17 cellular contexts compared by ENCODE assay signal in the genomic region with DNA sequence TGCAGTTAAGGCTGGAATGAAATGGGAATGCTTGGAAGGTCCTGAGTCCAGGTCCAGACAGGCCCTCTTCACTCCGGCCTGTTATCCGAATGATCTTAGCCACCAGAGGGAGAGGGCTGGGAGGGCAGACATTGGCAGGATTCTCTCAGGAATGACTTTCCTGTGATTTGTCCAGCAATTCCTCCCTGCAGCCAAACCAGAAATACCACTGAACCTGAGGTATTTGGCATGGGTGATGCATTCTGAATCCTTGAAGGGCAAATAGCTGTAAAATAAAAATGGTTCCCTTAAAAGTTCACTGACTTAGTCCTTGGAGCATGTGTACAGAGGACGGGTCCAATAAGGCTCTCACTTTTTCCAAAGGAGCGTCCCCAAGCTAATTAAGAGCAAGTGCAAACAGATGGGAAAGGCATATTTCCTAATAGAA.
DNase-seq lines count a peak whose midpoint lies in the region; ATAC-seq and TF ChIP-seq lines count a peak whose summit lies in the region.
"Had no signal": no experiment of that assay in that cellular context is flagged by ENCODE, and none has a peak within 500 bp of the region (broad histone marks: within the 10 kb centered on the region; RNA-seq: fewer than 3 reads in every experiment).

No MANE protein-coding gene starts in this region.

- peaks cover 0 to 24% of the 10 kb centered on the region in 2 experiments; a peak in 1 of 4 replicates for H3K4me1 ChIP-seq in SK-N-SH (ENCODE audit: control insufficient read depth in 1 of 2, insufficient read depth in 2 of 2, low read depth in 1 of 2, low read length in 1 of 2)
- H3K4me1 ChIP-seq in H9 (ENCODE audit: insufficient read depth, low read length) = no peaks in the 10 kb centered on the region

- H2AFZ ChIP-seq in SK-N-SH (ENCODE audit: low read depth) (peak overlapping the region; percentile 57; the same call in 1 of the 2 replicates), H9 (ENCODE audit: low read length) (no peak overlapping the region)

- H3K18ac ChIP-seq in H9 (ENCODE audit: insufficient read length, low read depth, low read length) = no peak overlapping the region

- no peak overlapping the region for H3K27ac Mint-ChIP-seq in H9
- H3K27ac Mint-ChIP-seq: activated CD4-positive, alpha-beta memory T cell treated with anti-CD3 and anti-CD28 coated beads, Interleukin-2, amount 10 ng/mL, durations not matched to agents 7 days and 5 days; T-helper 2 cell treated with Interferon-gamma antibody and Interleukin-4, amounts not matched to agents 5 μg/mL and 100 μg/mL, for 36 hours had no signal

- no peak overlapping the region for H2BK12ac ChIP-seq in H9 (ENCODE audit: insufficient read length, low read depth, low read length)

- H3F3A ChIP-seq in SK-N-SH (replicated peaks; ENCODE audit: insufficient read depth) = no peaks in the 10 kb centered on the region

- H3K79me2 ChIP-seq in SK-N-SH (ENCODE audit: insufficient read depth) (no peaks in the 10 kb centered on the region), H9 (ENCODE audit: insufficient read depth, low read length) (no peaks in the 10 kb centered on the region)

- no peak overlapping the region for H4K91ac ChIP-seq in H9 (ENCODE audit: insufficient read length, low read depth, low read length)

- H4K20me1 ChIP-seq in SK-N-SH (ENCODE audit: insufficient read depth) (no peaks in the 10 kb centered on the region), H9 (ENCODE audit: control insufficient read depth, insufficient read depth, insufficient read length) (no peaks in the 10 kb centered on the region)

- no peak overlapping the region for H4K5ac ChIP-seq in H9 (ENCODE audit: insufficient read length, low read depth, low read length)

- POLR2A ChIA-PET in SK-N-SH (lab: Yijun Ruan, JAX) = no interaction called here

- CTCF ChIA-PET in SK-N-SH (lab: Yijun Ruan, JAX) = no interaction called here

- no peaks in the 10 kb centered on the region for H3K36me3 ChIP-seq in SK-N-SH (replicated peaks in 1 of 2; ENCODE audit: control insufficient read depth in 1 of 2, insufficient read depth in 2 of 2, low read length in 1 of 2)

- H3K4me3 Mint-ChIP-seq in H9 = no peak overlapping the region
- no peak overlapping the region for H3K4me3 Mint-ChIP-seq in activated T-cell treated with anti-CD3 and anti-CD28 coated beads, Interleukin-2, amount 50 U/mL, for 4 hours
- H3K4me3 Mint-ChIP-seq: activated CD4-positive, alpha-beta memory T cell treated with anti-CD3 and anti-CD28 coated beads, Interleukin-2, amount 10 ng/mL, durations not matched to agents 7 days and 5 days; T-helper 2 cell treated with Interferon-gamma antibody and Interleukin-4, amounts not matched to agents 5 μg/mL and 100 μg/mL, for 36 hours had no signal

- H2BK20ac ChIP-seq in H9 (ENCODE audit: low read depth, low read length, poor library complexity, severe bottlenecking) = no peak overlapping the region

- H3K27me3 Mint-ChIP-seq in H9 (ENCODE audit: low read depth) = peaks cover 26% of the 10 kb centered on the region
- peaks cover 1% of the 10 kb centered on the region for H3K27me3 Mint-ChIP-seq in activated T-cell treated with anti-CD3 and anti-CD28 coated beads, Interleukin-2, amount 50 U/mL, for 4 hours (ENCODE audit: low read depth)

- no peak overlapping the region for H3K56ac ChIP-seq in H9 (ENCODE audit: insufficient read length, low read depth, low read length)

- no peak overlapping the region for H3K23ac ChIP-seq in H9 (ENCODE audit: insufficient read length, low read depth, low read length)

- peaks cover 5 to 12% (median 12%) of the 10 kb centered on the region in 3 experiments; a peak in 6 of 7 replicates for H3K36me3 Mint-ChIP-seq in H9 (ENCODE audit: insufficient read depth in 1 of 3, low read depth in 3 of 3)
- H3K36me3 Mint-ChIP-seq in activated T-cell treated with anti-CD3 and anti-CD28 coated beads, Interleukin-2, amount 50 U/mL, for 4 hours (ENCODE audit: insufficient read depth) = no peaks in the 10 kb centered on the region

- H3K27me3 ChIP-seq in SK-N-SH (ENCODE audit: insufficient read depth) (no peaks in the 10 kb centered on the region), H9 (ENCODE audit: insufficient read depth, low read length) (no peaks in the 10 kb centered on the region)

- H3K79me1 ChIP-seq in H9 (ENCODE audit: insufficient read depth, low read depth, low read length, poor library complexity, severe bottlenecking) = no peaks in the 10 kb centered on the region

- no peak overlapping the region for H2BK15ac ChIP-seq in H9 (ENCODE audit: low read depth, low read length)

- no peak overlapping the region for H3K4ac ChIP-seq in H9 (ENCODE audit: low read depth, low read length)

- ATAC-seq in activated T-cell treated with anti-CD3 and anti-CD28 coated beads, Interleukin-2, amount 50 U/mL, for 4 hours = no peak

- no peak overlapping the region for H2BK120ac ChIP-seq in H9 (ENCODE audit: low read depth, low read length, poor library complexity, severe bottlenecking)

- H3T11ph ChIP-seq in H9 (ENCODE audit: low read length) = no peak overlapping the region

- H3K4me2 ChIP-seq in SK-N-SH (peak overlapping the region; percentile 45), H9 (ENCODE audit: insufficient read depth, insufficient read length, low read length) (no peak overlapping the region)

- H3K9me2 ChIP-seq in SK-N-SH = no peaks in the 10 kb centered on the region

- TF ChIP-seq EP300 in SK-N-SH (IDR thresholded peaks at IDR 0.05; ENCODE audit: borderline replicate concordance in 1 of 2, low read depth in 1 of 2, low read length in 1 of 2) = peak in 1 of 2 experiments; percentile 74; a peak in 2 of 4 replicates

- peaks cover 22 to 25% of the 10 kb centered on the region in 2 experiments for H3K9me3 Mint-ChIP-seq in H9
- peaks cover 10% of the 10 kb centered on the region for H3K9me3 Mint-ChIP-seq in activated T-cell treated with anti-CD3 and anti-CD28 coated beads, Interleukin-2, amount 50 U/mL, for 4 hours

- no peaks in the 10 kb centered on the region for H3K23me2 ChIP-seq in H9 (ENCODE audit: insufficient read length, low read depth, low read length, poor library complexity, severe bottlenecking)

- TF ChIP-seq CTCF in SK-N-SH (IDR thresholded peaks at IDR 0.05) = peak; percentile 44
- TF ChIP-seq CTCF in fibroblast of pulmonary artery (IDR thresholded peaks at IDR 0.05; ENCODE audit: low read length, missing control alignments) = no peak
- peak; percentile 21 for TF ChIP-seq CTCF in retinal pigment epithelial cell (conservative IDR thresholded peaks at IDR 0.05; ENCODE audit: low read depth, low read length)
- no peak for TF ChIP-seq CTCF in H9 (conservative IDR thresholded peaks at IDR 0.05)

- H2AK5ac ChIP-seq in H9 (ENCODE audit: insufficient read length, low read length) = no peak overlapping the region

- TF ChIP-seq RAD21 in SK-N-SH (IDR thresholded peaks at IDR 0.05; ENCODE audit: low read length) = no peak

- DNase-seq in Daoy (ENCODE audit: low read depth) (peak; percentile 65), SK-N-SH (no peak), fibroblast of pulmonary artery (ENCODE audit: low read depth) (peak; percentile 6), retinal pigment epithelial cell (ENCODE audit: low read depth) (no peak), H9 (no peak), hypothalamus (lab: John Stamatoyannopoulos, UW) (no peak), NOMO-1 treated with dmso at 0.1 percent for 144 hours (lab: John Stamatoyannopoulos, UW; ENCODE audit: unreplicated experiment) (no peak)
- no peak for DNase-seq in activated T-cell treated with anti-CD3 and anti-CD28 coated beads, Interleukin-2, amount 50 U/mL, for 4 hours
- DNase-seq: activated CD4-positive, alpha-beta memory T cell treated with anti-CD3 and anti-CD28 coated beads, Interleukin-2, amount 10 ng/mL, durations not matched to agents 7 days and 5 days; activated effector memory CD4-positive, alpha-beta T cell treated with anti-CD3 and anti-CD28 coated beads, Interleukin-2, amount 50 U/mL, for 16 hours; COR-L47; foreskin melanocyte; stimulated activated CD4-positive, alpha-beta T cell treated with anti-CD3 and anti-CD28 coated beads, Interleukin-4, amount 100 ng/mL, for 4 hours; stimulated activated naive CD4-positive, alpha-beta T cell treated with Interleukin-2 at 50 U/mL for 16 hours had no signal

- H3K27ac ChIP-seq in SK-N-SH (ENCODE audit: low read depth in 2 of 2, low read length in 1 of 2) (peak overlapping the region; percentile 53 to 57; a peak in 3 of 4 replicates), H9 (ENCODE audit: insufficient read length, low read depth, low read length) (no peak overlapping the region)
- H3K27ac ChIP-seq: HL-60 had no signal

- peaks cover 0 to 9% of the 10 kb centered on the region in 2 experiments; a peak in 2 of 4 replicates for H3K4me1 Mint-ChIP-seq in H9
- no peaks in the 10 kb centered on the region for H3K4me1 Mint-ChIP-seq in activated T-cell treated with anti-CD3 and anti-CD28 coated beads, Interleukin-2, amount 50 U/mL, for 4 hours (ENCODE audit: low read depth)
- H3K4me1 Mint-ChIP-seq: activated CD4-positive, alpha-beta memory T cell treated with anti-CD3 and anti-CD28 coated beads, Interleukin-2, amount 10 ng/mL, durations not matched to agents 7 days and 5 days had no signal

- no peak overlapping the region for H4K8ac ChIP-seq in H9 (replicated peaks; ENCODE audit: insufficient read length, low read depth, low read length)

- 0 out of 2 replicates have a peak, but pooled peaks cover 6% of the 10 kb centered on the region for H3K9me3 ChIP-seq in SK-N-SH
- peaks cover 16% of the 10 kb centered on the region for H3K9me3 ChIP-seq in H9 (ENCODE audit: control insufficient read depth, low read depth, low read length)

- H2BK5ac ChIP-seq in H9 (ENCODE audit: insufficient read length, low read length) = no peak overlapping the region

- H3K9ac ChIP-seq in SK-N-SH = no peak overlapping the region; the same call in 1 of the 2 replicates
- no peak overlapping the region for H3K9ac ChIP-seq in H9 (ENCODE audit: extremely low read depth, insufficient read length, low read length)

- 35% methylated on average over 4 of the region's 4 CpGs for WGBS in SK-N-SH (ENCODE audit: low lambda C conversion rate)
- WGBS in H9 (ENCODE audit: extremely low coverage, insufficient read length, low lambda C conversion rate) = no CpG with 5 or more reads among the region's 4 CpGs

- H3K4me3 ChIP-seq in SK-N-SH (ENCODE audit: low read depth in 2 of 2, low read length in 1 of 2) (no peak overlapping the region), fibroblast of pulmonary artery (replicated peaks; ENCODE audit: low read depth, low read length) (no peak overlapping the region), retinal pigment epithelial cell (ENCODE audit: low read length) (no peak overlapping the region)
- H3K4me3 ChIP-seq: lung had no signal

- H3K14ac ChIP-seq in H9 (ENCODE audit: insufficient read depth, low read length) = no peak overlapping the region

TF ChIP-seq in SK-N-SH, 30 proteins besides CTCF, POLR2A, EP300 and RAD21 (continues in another document):
- peak; percentile 37; the same call in 1 of the 2 replicates for TF ChIP-seq MEF2A (IDR thresholded peaks at IDR 0.05; ENCODE audit: borderline replicate concordance, low read depth)

Comparison
In these comparisons a context has a peak if more than half of its experiments do, and no peak if none do; other contexts are left out.
1. DNase-seq: peak in Daoy (single experiment) and fibroblast of pulmonary artery (single experiment); none in SK-N-SH (single experiment), retinal pigment epithelial cell (single experiment), H9 (single experiment), hypothalamus (0 of 51), activated T-cell treated with anti-CD3 and anti-CD28 coated beads, Interleukin-2, amount 50 U/mL, for 4 hours (single experiment) and NOMO-1 treated with dmso at 0.1 percent for 144 hours (single experiment).
2. CTCF ChIP-seq: peak in SK-N-SH (single experiment) and retinal pigment epithelial cell (single experiment); none in fibroblast of pulmonary artery (single experiment) and H9 (single experiment).